1 cellular context compared by ENCODE assay signal in genomic region chr9:92636627-92637026, GRCh38.
TF ChIP-seq lines count a peak whose summit lies in the region.

No MANE protein-coding gene starts in this region.

TF ChIP-seq in H1, 55 proteins besides CTCF, POLR2A, EP300 and RAD21:
- TF ChIP-seq HDAC6 (IDR thresholded peaks at IDR 0.05; ENCODE audit: low read depth, low read length) (no peak), SIRT6 (IDR thresholded peaks at IDR 0.05; ENCODE audit: low read length) (no peak), YY1 (IDR thresholded peaks at IDR 0.05; ENCODE audit: low read depth, low read length) (no peak), TBP (IDR thresholded peaks at IDR 0.05; ENCODE audit: low read depth, low read length) (no peak), RBBP5 (IDR thresholded peaks at IDR 0.05; ENCODE audit: borderline replicate concordance, low read depth, low read length) (no peak), KDM4A (IDR thresholded peaks at IDR 0.05; ENCODE audit: low read depth, low read length, severe bottlenecking) (no peak), BRCA1 (IDR thresholded peaks at IDR 0.05; ENCODE audit: low read depth, low read length) (no peak), USF2 (IDR thresholded peaks at IDR 0.05; ENCODE audit: low read length) (no peak), POU5F1 (IDR thresholded peaks at IDR 0.05; ENCODE audit: low read depth, low read length) (no peak), EGR1 (IDR thresholded peaks at IDR 0.05; ENCODE audit: borderline replicate concordance, low read depth, low read length) (no peak), ATF3 (IDR thresholded peaks at IDR 0.05; ENCODE audit: insufficient read depth, low read depth, low read length) (no peak)
- TF ChIP-seq, protein P1, sequence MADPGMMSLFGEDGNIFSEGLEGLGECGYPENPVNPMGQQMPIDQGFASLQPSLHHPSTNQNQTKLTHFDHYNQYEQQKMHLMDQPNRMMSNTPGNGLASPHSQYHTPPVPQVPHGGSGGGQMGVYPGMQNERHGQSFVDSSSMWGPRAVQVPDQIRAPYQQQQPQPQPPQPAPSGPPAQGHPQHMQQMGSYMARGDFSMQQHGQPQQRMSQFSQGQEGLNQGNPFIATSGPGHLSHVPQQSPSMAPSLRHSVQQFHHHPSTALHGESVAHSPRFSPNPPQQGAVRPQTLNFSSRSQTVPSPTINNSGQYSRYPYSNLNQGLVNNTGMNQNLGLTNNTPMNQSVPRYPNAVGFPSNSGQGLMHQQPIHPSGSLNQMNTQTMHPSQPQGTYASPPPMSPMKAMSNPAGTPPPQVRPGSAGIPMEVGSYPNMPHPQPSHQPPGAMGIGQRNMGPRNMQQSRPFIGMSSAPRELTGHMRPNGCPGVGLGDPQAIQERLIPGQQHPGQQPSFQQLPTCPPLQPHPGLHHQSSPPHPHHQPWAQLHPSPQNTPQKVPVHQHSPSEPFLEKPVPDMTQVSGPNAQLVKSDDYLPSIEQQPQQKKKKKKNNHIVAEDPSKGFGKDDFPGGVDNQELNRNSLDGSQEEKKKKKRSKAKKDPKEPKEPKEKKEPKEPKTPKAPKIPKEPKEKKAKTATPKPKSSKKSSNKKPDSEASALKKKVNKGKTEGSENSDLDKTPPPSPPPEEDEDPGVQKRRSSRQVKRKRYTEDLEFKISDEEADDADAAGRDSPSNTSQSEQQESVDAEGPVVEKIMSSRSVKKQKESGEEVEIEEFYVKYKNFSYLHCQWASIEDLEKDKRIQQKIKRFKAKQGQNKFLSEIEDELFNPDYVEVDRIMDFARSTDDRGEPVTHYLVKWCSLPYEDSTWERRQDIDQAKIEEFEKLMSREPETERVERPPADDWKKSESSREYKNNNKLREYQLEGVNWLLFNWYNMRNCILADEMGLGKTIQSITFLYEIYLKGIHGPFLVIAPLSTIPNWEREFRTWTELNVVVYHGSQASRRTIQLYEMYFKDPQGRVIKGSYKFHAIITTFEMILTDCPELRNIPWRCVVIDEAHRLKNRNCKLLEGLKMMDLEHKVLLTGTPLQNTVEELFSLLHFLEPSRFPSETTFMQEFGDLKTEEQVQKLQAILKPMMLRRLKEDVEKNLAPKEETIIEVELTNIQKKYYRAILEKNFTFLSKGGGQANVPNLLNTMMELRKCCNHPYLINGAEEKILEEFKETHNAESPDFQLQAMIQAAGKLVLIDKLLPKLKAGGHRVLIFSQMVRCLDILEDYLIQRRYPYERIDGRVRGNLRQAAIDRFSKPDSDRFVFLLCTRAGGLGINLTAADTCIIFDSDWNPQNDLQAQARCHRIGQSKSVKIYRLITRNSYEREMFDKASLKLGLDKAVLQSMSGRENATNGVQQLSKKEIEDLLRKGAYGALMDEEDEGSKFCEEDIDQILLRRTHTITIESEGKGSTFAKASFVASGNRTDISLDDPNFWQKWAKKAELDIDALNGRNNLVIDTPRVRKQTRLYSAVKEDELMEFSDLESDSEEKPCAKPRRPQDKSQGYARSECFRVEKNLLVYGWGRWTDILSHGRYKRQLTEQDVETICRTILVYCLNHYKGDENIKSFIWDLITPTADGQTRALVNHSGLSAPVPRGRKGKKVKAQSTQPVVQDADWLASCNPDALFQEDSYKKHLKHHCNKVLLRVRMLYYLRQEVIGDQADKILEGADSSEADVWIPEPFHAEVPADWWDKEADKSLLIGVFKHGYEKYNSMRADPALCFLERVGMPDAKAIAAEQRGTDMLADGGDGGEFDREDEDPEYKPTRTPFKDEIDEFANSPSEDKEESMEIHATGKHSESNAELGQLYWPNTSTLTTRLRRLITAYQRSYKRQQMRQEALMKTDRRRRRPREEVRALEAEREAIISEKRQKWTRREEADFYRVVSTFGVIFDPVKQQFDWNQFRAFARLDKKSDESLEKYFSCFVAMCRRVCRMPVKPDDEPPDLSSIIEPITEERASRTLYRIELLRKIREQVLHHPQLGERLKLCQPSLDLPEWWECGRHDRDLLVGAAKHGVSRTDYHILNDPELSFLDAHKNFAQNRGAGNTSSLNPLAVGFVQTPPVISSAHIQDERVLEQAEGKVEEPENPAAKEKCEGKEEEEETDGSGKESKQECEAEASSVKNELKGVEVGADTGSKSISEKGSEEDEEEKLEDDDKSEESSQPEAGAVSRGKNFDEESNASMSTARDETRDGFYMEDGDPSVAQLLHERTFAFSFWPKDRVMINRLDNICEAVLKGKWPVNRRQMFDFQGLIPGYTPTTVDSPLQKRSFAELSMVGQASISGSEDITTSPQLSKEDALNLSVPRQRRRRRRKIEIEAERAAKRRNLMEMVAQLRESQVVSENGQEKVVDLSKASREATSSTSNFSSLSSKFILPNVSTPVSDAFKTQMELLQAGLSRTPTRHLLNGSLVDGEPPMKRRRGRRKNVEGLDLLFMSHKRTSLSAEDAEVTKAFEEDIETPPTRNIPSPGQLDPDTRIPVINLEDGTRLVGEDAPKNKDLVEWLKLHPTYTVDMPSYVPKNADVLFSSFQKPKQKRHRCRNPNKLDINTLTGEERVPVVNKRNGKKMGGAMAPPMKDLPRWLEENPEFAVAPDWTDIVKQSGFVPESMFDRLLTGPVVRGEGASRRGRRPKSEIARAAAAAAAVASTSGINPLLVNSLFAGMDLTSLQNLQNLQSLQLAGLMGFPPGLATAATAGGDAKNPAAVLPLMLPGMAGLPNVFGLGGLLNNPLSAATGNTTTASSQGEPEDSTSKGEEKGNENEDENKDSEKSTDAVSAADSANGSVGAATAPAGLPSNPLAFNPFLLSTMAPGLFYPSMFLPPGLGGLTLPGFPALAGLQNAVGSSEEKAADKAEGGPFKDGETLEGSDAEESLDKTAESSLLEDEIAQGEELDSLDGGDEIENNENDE (IDR thresholded peaks at IDR 0.05; ENCODE audit: insufficient replicate concordance, low read length): no peak
